9 cellular contexts compared by ENCODE assay signal in genomic region chr7:35975851-35976454, GRCh38.
DNase-seq lines count a peak whose midpoint lies in the region; ATAC-seq and TF ChIP-seq lines count a peak whose summit lies in the region.
"Had no signal": no experiment of that assay in that cellular context is flagged by ENCODE, and none has a peak within 500 bp of the region (broad histone marks: within the 10 kb centered on the region; RNA-seq: fewer than 3 reads in every experiment).

No MANE protein-coding gene starts in this region.

- DNase-seq in EH (ENCODE audit: low read depth): peak; percentile 74
- peak; percentile 53 for DNase-seq in MV-4-11 (lab: John Stamatoyannopoulos, UW)
- peak; percentile 44 for DNase-seq in SIG-M5 (lab: John Stamatoyannopoulos, UW)
- DNase-seq in MCF 10A (ENCODE audit: unreplicated experiment): peak; percentile 80
- DNase-seq in inferior parietal cortex (ENCODE audit: extremely low spot score): peak; percentile 92
- DNase-seq in stimulated activated CD4-positive, alpha-beta T cell treated with anti-CD3 and anti-CD28 coated beads, Interleukin-4, amount 100 ng/mL, for 24 hours: peak; percentile 62

- intact Hi-C loops in MCF 10A (cut with micrococcal nuclease): loop anchor here (1.0 to 10.0 kb wide), 3 partner anchors 59 to 901 kb away; no protein-coding TSS in a partner anchor

- peak; percentile 63 for ATAC-seq in GM21717 (IDR thresholded peaks at IDR 0.05; ENCODE audit: unreplicated experiment)
- no peak for ATAC-seq in HG03139 (IDR thresholded peaks at IDR 0.05; ENCODE audit: unreplicated experiment)

- no peaks in the 10 kb centered on the region for H3K36me3 Mint-ChIP-seq in MCF 10A (ENCODE audit: insufficient read depth, unreplicated experiment)

- H3K27me3 Mint-ChIP-seq in MCF 10A (ENCODE audit: insufficient read depth, unreplicated experiment): no peaks in the 10 kb centered on the region

- CTCF ChIA-PET in MCF 10A (lab: Yijun Ruan, JAX): interaction anchor here (0.6 to 2.2 kb wide), 21 partner anchors 8 to 564 kb away, joined by 3 to 22 read pairs (median 5); no protein-coding TSS in a partner anchor

- TF ChIP-seq CTCF in MCF 10A (IDR thresholded peaks at IDR 0.05; ENCODE audit: unreplicated experiment): peak; percentile 77

- no TSS peak for BruUV-seq in MCF 10A (replicated peaks; lab: Mats Ljungman, UMichigan)

- H3K4me1 Mint-ChIP-seq in MCF 10A (ENCODE audit: insufficient read depth, unreplicated experiment): no peaks in the 10 kb centered on the region

- no peak overlapping the region for H3K4me3 Mint-ChIP-seq in MCF 10A (ENCODE audit: unreplicated experiment)
- H3K4me3 Mint-ChIP-seq: dendritic cell treated with granulocyte-macrophage colony-stimulating factor and Interleukin-4, amounts not matched to agents 40 ng/mL and 50 ng/mL, for 4 days had no signal

- no peaks in the 10 kb centered on the region for H3K9me3 Mint-ChIP-seq in MCF 10A (ENCODE audit: unreplicated experiment)
- H3K9me3 Mint-ChIP-seq: dendritic cell treated with granulocyte-macrophage colony-stimulating factor and Interleukin-4, amounts not matched to agents 40 ng/mL and 50 ng/mL, for 4 days had no signal

- POLR2A ChIA-PET in MCF 10A (lab: Yijun Ruan, JAX): no interaction called here

- no peak overlapping the region for H3K27ac Mint-ChIP-seq in MCF 10A (ENCODE audit: low read depth, unreplicated experiment)
- H3K27ac Mint-ChIP-seq: dendritic cell treated with granulocyte-macrophage colony-stimulating factor and Interleukin-4, amounts not matched to agents 40 ng/mL and 50 ng/mL, for 4 days had no signal
